8 cellular contexts compared by ENCODE assay signal in genomic region chr4:128454281-128455075, GRCh38.
DNase-seq lines count a peak whose midpoint lies in the region; ATAC-seq, FAIRE-seq and TF ChIP-seq lines count a peak whose summit lies in the region.

No MANE protein-coding gene starts in this region.

- peaks cover 9% of the 10 kb centered on the region for H3K79me2 ChIP-seq in keratinocyte (ENCODE audit: control insufficient read depth, insufficient read depth, low read length)

- H3K4me2 ChIP-seq in BLaER1 (peak overlapping the region; percentile 61), keratinocyte (ENCODE audit: control insufficient read depth, extremely low read depth, insufficient read depth, low read depth, low read length) (peak overlapping the region; percentile 27)

- H3K27ac ChIP-seq in BLaER1: no peak overlapping the region
- H3K27ac ChIP-seq in WERI-Rb-1: peak overlapping the region; percentile 39; the same call in 1 of the 2 replicates
- no peak overlapping the region for H3K27ac ChIP-seq in keratinocyte (ENCODE audit: control insufficient read depth, insufficient read depth, low read length)

- FAIRE-seq in keratinocyte (lab: Jason Lieb, UNC): peak; percentile 94

- peak; percentile 42 for DNase-seq in NCI-H2196 treated with DMSO at 0.1 percent for 48 hours (lab: John Stamatoyannopoulos, UW; ENCODE audit: unreplicated experiment)
- peak; percentile 93 for DNase-seq in WERI-Rb-1
- DNase-seq in cardiac fibroblast (ENCODE audit: low read depth in 2 of 2): peak; percentile 95 to 98
- peak; percentile 52 for DNase-seq in keratinocyte (ENCODE audit: low read depth, low spot score)
- peak; percentile 52 for DNase-seq in stimulated activated CD4-positive, alpha-beta T cell treated with anti-CD3 and anti-CD28 coated beads, Interleukin-2, amount 100 ng/mL, for 4 hours (ENCODE audit: low read depth)

- H3K9me3 ChIP-seq in BLaER1: no peaks in the 10 kb centered on the region
- no peaks in the 10 kb centered on the region for H3K9me3 ChIP-seq in WERI-Rb-1 (ENCODE audit: severe bottlenecking)
- no peaks in the 10 kb centered on the region for H3K9me3 ChIP-seq in keratinocyte (ENCODE audit: control insufficient read depth, low read depth, low read length)

- H3K36me3 ChIP-seq in BLaER1: no peaks in the 10 kb centered on the region
- no peaks in the 10 kb centered on the region for H3K36me3 ChIP-seq in WERI-Rb-1
- H3K36me3 ChIP-seq in keratinocyte (ENCODE audit: control insufficient read depth in 2 of 2, extremely low read depth in 1 of 2, insufficient read depth in 2 of 2, low read length in 2 of 2): no peaks in the 10 kb centered on the region

- no peaks in the 10 kb centered on the region for H4K20me1 ChIP-seq in BLaER1
- no peaks in the 10 kb centered on the region for H4K20me1 ChIP-seq in keratinocyte (ENCODE audit: control insufficient read depth, extremely low read depth, insufficient read depth, low read length)

- TF ChIP-seq CTCF in WERI-Rb-1 (IDR thresholded peaks at IDR 0.05; ENCODE audit: low read depth, low read length) (peak; percentile 93), cardiac fibroblast (IDR thresholded peaks at IDR 0.05; ENCODE audit: low read depth, low read length) (peak; percentile 82), keratinocyte (optimal IDR thresholded peaks at IDR 0.05 in 1 of 3, IDR thresholded peaks at IDR 0.05 in 1 of 3, conservative IDR thresholded peaks at IDR 0.05 in 1 of 3; ENCODE audit: extremely low read depth in 1 of 3, insufficient read depth in 2 of 3, low read length in 3 of 3) (peak; percentile 77 to 93 (median 90))

- ATAC-seq in GM19043 (IDR thresholded peaks at IDR 0.05; ENCODE audit: low read depth, unreplicated experiment) (peak; percentile 99), HG03175 (IDR thresholded peaks at IDR 0.05; ENCODE audit: unreplicated experiment) (peak; percentile 98)

- H3K9ac ChIP-seq in BLaER1 (no peak overlapping the region), keratinocyte (ENCODE audit: control insufficient read depth, extremely low read depth, insufficient read depth, low read length) (no peak overlapping the region)

- H3K4me3 ChIP-seq in BLaER1: no peak overlapping the region
- no peak overlapping the region for H3K4me3 ChIP-seq in WERI-Rb-1 (ENCODE audit: low read depth, low read length)
- H3K4me3 ChIP-seq in cardiac fibroblast (replicated peaks in 1 of 2; ENCODE audit: low read depth in 2 of 2, low read length in 2 of 2): peak overlapping the region in 1 of 2 donors; percentile 16
- H3K4me3 ChIP-seq in keratinocyte (ENCODE audit: control insufficient read depth in 2 of 3, extremely low read depth in 1 of 3, insufficient read depth in 2 of 3, low read depth in 1 of 3, low read length in 3 of 3): no peak overlapping the region

- H2AFZ ChIP-seq in keratinocyte (ENCODE audit: control insufficient read depth, low read length): no peak overlapping the region

- H3K9me1 ChIP-seq in keratinocyte (ENCODE audit: control insufficient read depth, extremely low read depth, insufficient read depth, low read length): no peaks in the 10 kb centered on the region

- H3K27me3 ChIP-seq in BLaER1: no peaks in the 10 kb centered on the region
- no peaks in the 10 kb centered on the region for H3K27me3 ChIP-seq in WERI-Rb-1 (ENCODE audit: insufficient read depth, low read depth, severe bottlenecking)
- H3K27me3 ChIP-seq in keratinocyte (ENCODE audit: control insufficient read depth, extremely low read depth, insufficient read depth, low read length): no peaks in the 10 kb centered on the region

- H3K4me1 ChIP-seq in BLaER1: peaks cover 24% of the 10 kb centered on the region
- H3K4me1 ChIP-seq in keratinocyte (ENCODE audit: control insufficient read depth, extremely low read depth, insufficient read depth, low read length): peaks cover 20% of the 10 kb centered on the region

- dilution Hi-C loops in keratinocyte (cut with MboI; ENCODE audit: extremely low pct_ligation_motif_present, low sequenced_read_pairs): no loop called here

Comparison
In these comparisons a context has a peak if more than half of its experiments do, and no peak if none do; other contexts are left out.
1. DNase-seq: peak in every context shown above with its lines; median percentile 96 in cardiac fibroblast; 93 in WERI-Rb-1; 52 in keratinocyte; 52 in stimulated activated CD4-positive, alpha-beta T cell treated with anti-CD3 and anti-CD28 coated beads, Interleukin-2, amount 100 ng/mL, for 4 hours; 42 in NCI-H2196 treated with DMSO at 0.1 percent for 48 hours.